ENCODE assay signal across 11 cellular contexts in genomic region chr2:30509716-30510115, GRCh38.
"Had no signal": no experiment of that assay in that cellular context is flagged by ENCODE, and none has a peak within 500 bp of the region (broad histone marks: within the 10 kb centered on the region; RNA-seq: fewer than 3 reads in every experiment).

No MANE protein-coding gene starts in this region.

- H3K27ac Mint-ChIP-seq: activated B cell treated with CpG ODN at 0.5 μM for 24 hours; activated CD4-positive, alpha-beta T cell treated with anti-CD3 and anti-CD28 coated beads, Interleukin-2, amount 10 ng/mL, durations not matched to agents 7 days and 5 days; activated naive CD4-positive, alpha-beta T cell treated with anti-CD3 and anti-CD28 coated beads, Interleukin-2, amount 50 U/mL, for 24 hours; T-helper 1 cell treated with Interleukin-12 subunit alpha and Interleukin-12 subunit beta and Interleukin-4 antibody, amounts not matched to agents 30 μg/mL and 1 μg/mL, for 36 hours had no signal

- H3K4me3 Mint-ChIP-seq: activated B cell treated with CpG ODN at 0.5 μM for 24 hours; activated CD4-positive, alpha-beta T cell treated with anti-CD3 and anti-CD28 coated beads, Interleukin-2, amount 10 ng/mL, durations not matched to agents 7 days and 5 days; activated naive CD4-positive, alpha-beta T cell treated with anti-CD3 and anti-CD28 coated beads, Interleukin-2, amount 50 U/mL, for 24 hours; T-helper 1 cell treated with Interleukin-12 subunit alpha and Interleukin-12 subunit beta and Interleukin-4 antibody, amounts not matched to agents 30 μg/mL and 1 μg/mL, for 36 hours had no signal

- H3K27me3 Mint-ChIP-seq: activated B cell treated with CpG ODN at 0.5 μM for 24 hours; activated CD4-positive, alpha-beta T cell treated with anti-CD3 and anti-CD28 coated beads, Interleukin-2, amount 10 ng/mL, durations not matched to agents 7 days and 5 days; activated naive CD4-positive, alpha-beta T cell treated with anti-CD3 and anti-CD28 coated beads, Interleukin-2, amount 50 U/mL, for 24 hours had no signal

- DNase-seq: activated B cell treated with CpG ODN at 0.5 μM for 24 hours; activated CD4-positive, alpha-beta T cell treated with anti-CD3 and anti-CD28 coated beads, Interleukin-2, amount 10 ng/mL, durations not matched to agents 7 days and 5 days; activated T-cell treated with anti-CD3 and anti-CD28 coated beads, Interleukin-2, amount 50 U/mL, for 1 hour; effector memory CD4-positive, alpha-beta T cell; hippocampal formation; kidney glomerular epithelial cell; small intestine; tibial artery had no signal

- H3K36me3 ChIP-seq: tibial artery had no signal

- H3K4me3 ChIP-seq: lung, tibial artery had no signal

- H3K27me3 ChIP-seq: tibial artery had no signal

- H3K27ac ChIP-seq: tibial artery had no signal
